ENCODE assay signal across 8 cellular contexts in genomic region chr14:24431569-24432258, GRCh38. TPM values are rescaled to one million over a fixed set of nuclear protein-coding genes. Genes with fewer than 3 reads are reported as not detected.
DNase-seq lines count a peak whose midpoint lies in the region; ATAC-seq and TF ChIP-seq lines count a peak whose summit lies in the region.

No MANE protein-coding gene starts in this region.

- no peaks in the 10 kb centered on the region for H3K9me3 ChIP-seq in OCI-LY7 (ENCODE audit: low read length)
- H3K9me3 ChIP-seq in muscle layer of duodenum (ENCODE audit: control insufficient read depth in 1 of 2, low read length in 2 of 2), result no peaks in the 10 kb centered on the region

- H3K4me1 ChIP-seq in OCI-LY7 (ENCODE audit: insufficient read depth, low read length, poor library complexity, severe bottlenecking) (peaks cover 39% of the 10 kb centered on the region), muscle layer of duodenum (ENCODE audit: control insufficient read depth in 1 of 2, insufficient read depth in 2 of 2, low read length in 2 of 2) (peaks cover 13 to 35% of the 10 kb centered on the region in 2 donors)

- H3K9me2 ChIP-seq in OCI-LY7 (ENCODE audit: insufficient read depth, low read length), result no peaks in the 10 kb centered on the region

- intact Hi-C loops in OCI-LY7 (cut with micrococcal nuclease; ENCODE audit: unreplicated experiment), result loop anchor here (1.0 to 2.0 kb wide), 3 partner anchors 66 to 189 kb away; partner anchors contain the start of gene TINF2

- peaks cover 20% of the 10 kb centered on the region for H3K36me3 ChIP-seq in OCI-LY7 (ENCODE audit: insufficient read depth, low read length)
- peaks cover 31 to 38% of the 10 kb centered on the region in 2 donors for H3K36me3 ChIP-seq in muscle layer of duodenum (ENCODE audit: control insufficient read depth in 1 of 2, insufficient read depth in 2 of 2, low read length in 2 of 2)

- H4K20me1 ChIP-seq in OCI-LY7 (ENCODE audit: insufficient read depth, low read length), result no peaks in the 10 kb centered on the region

- TF ChIP-seq CTCF in OCI-LY7 (conservative IDR thresholded peaks at IDR 0.05; ENCODE audit: low read length) (peak; percentile 97), epithelial cell of proximal tubule (conservative IDR thresholded peaks at IDR 0.05; ENCODE audit: low read depth, low read length) (peak; percentile 99)

- no peaks in the 10 kb centered on the region for H3K27me3 ChIP-seq in muscle layer of duodenum (ENCODE audit: low read depth, low read length)

- peaks cover 5% of the 10 kb centered on the region; the same call in 1 of the 2 replicates for H3K79me2 ChIP-seq in OCI-LY7 (ENCODE audit: insufficient read depth, low read depth, low read length)

- no peak overlapping the region for H2AFZ ChIP-seq in OCI-LY7 (ENCODE audit: low read length)

- POLR2A ChIA-PET in OCI-LY7 (lab: Charles Lee), result interaction anchor here (0.6 to 3.1 kb wide), 14 partner anchors 10 to 696 kb away, joined by 3 to 24 read pairs (median 6); partner anchors contain the start of genes NFATC4 and RIPK3

- H3K27ac ChIP-seq in OCI-LY7 (ENCODE audit: low read depth, low read length, poor library complexity, severe bottlenecking), result peak overlapping the region; percentile 68
- peak overlapping the region; percentile 99 for H3K27ac ChIP-seq in muscle layer of duodenum (ENCODE audit: low read length)

- peak; percentile 62 for DNase-seq in DMS153 (lab: John Stamatoyannopoulos, UW)
- peak; percentile 94 for DNase-seq in HuH-7 (ENCODE audit: low spot score)
- DNase-seq in OCI-LY7 (ENCODE audit: low spot score), result peak; percentile 95
- DNase-seq in activated T-cell treated with anti-CD3 and anti-CD28 coated beads for 24 hours (ENCODE audit: low read depth), result peak; percentile 82
- DNase-seq in epithelial cell of proximal tubule (ENCODE audit: low read depth), result no peak
- DNase-seq in stimulated activated CD8-positive, alpha-beta memory T cell treated with anti-CD3 and anti-CD28 coated beads, Interleukin-7, amount 100 ng/mL, for 1 hour (ENCODE audit: low read depth in 2 of 2), result peak; percentile 68 to 82

- BruUV-seq in OCI-LY7 (replicated peaks; lab: Mats Ljungman, UMichigan), result no TSS peak

- peak; percentile 46 for ATAC-seq in GM21515 (IDR thresholded peaks at IDR 0.05; ENCODE audit: unreplicated experiment)

- H3K4me2 ChIP-seq in OCI-LY7 (ENCODE audit: low read length), result peak overlapping the region; percentile 82

- CTCF ChIA-PET in OCI-LY7 (lab: Charles Lee; ENCODE audit: unreplicated experiment), result interaction anchor here (0.5 to 2.5 kb wide), 22 partner anchors 10 to 1486 kb away, joined by 3 to 26 read pairs (median 4); partner anchors contain the start of genes NFATC4 and RIPK3

- H3K4me3 ChIP-seq in OCI-LY7 (ENCODE audit: low read depth, low read length, poor library complexity, severe bottlenecking), result peak overlapping the region; percentile 82
- peak overlapping the region; percentile 83 for H3K4me3 ChIP-seq in epithelial cell of proximal tubule (ENCODE audit: low read depth, low read length)
- peak overlapping the region; percentile 89 to 91 for H3K4me3 ChIP-seq in muscle layer of duodenum (ENCODE audit: low read depth in 1 of 2, low read length in 2 of 2)

RNA-seq across cellular contexts. Expression of gene KHNYN, which starts 2.0 kb away (rescaled TPM):
- total RNA-seq in OCI-LY7 (2014; rRNA removed; shearing (Covaris generic)), result 50.8 and 56.1 TPM in 2 replicates
- total RNA-seq in OCI-LY7 (2022) (57.5 and 66.4 TPM in 2 replicates), epithelial cell of proximal tubule (38.3 and 41.6 TPM in 2 replicates)

RNA-seq across cellular contexts. Expression of gene CBLN3, which starts 2.2 kb away (rescaled TPM):
- total RNA-seq in OCI-LY7 (2014; rRNA removed; shearing (Covaris generic)), result 1.2 and 2.0 TPM in 2 replicates
- total RNA-seq in OCI-LY7 (2022) (6.7 and 7.9 TPM in 2 replicates), epithelial cell of proximal tubule (0.43 and 1.3 TPM in 2 replicates)

RNA-seq across cellular contexts. Expression of gene SDR39U1, which starts 10.9 kb away (rescaled TPM):
- 51.4 and 54.0 TPM in 2 replicates for total RNA-seq in OCI-LY7 (2014; rRNA removed; shearing (Covaris generic))
- total RNA-seq in OCI-LY7 (2022) (101 and 103 TPM in 2 replicates), epithelial cell of proximal tubule (27.4 and 36.9 TPM in 2 replicates)

RNA-seq across cellular contexts. Expression of gene NYNRIN, which starts 32.9 kb away (rescaled TPM):
- total RNA-seq in OCI-LY7 (2014; rRNA removed; shearing (Covaris generic)), result 0.13 TPM in 2 replicates
- total RNA-seq in OCI-LY7 (2022) (not detected in 2 replicates), epithelial cell of proximal tubule (3.4 and 6.2 TPM in 2 replicates)
